In the genomic region with DNA sequence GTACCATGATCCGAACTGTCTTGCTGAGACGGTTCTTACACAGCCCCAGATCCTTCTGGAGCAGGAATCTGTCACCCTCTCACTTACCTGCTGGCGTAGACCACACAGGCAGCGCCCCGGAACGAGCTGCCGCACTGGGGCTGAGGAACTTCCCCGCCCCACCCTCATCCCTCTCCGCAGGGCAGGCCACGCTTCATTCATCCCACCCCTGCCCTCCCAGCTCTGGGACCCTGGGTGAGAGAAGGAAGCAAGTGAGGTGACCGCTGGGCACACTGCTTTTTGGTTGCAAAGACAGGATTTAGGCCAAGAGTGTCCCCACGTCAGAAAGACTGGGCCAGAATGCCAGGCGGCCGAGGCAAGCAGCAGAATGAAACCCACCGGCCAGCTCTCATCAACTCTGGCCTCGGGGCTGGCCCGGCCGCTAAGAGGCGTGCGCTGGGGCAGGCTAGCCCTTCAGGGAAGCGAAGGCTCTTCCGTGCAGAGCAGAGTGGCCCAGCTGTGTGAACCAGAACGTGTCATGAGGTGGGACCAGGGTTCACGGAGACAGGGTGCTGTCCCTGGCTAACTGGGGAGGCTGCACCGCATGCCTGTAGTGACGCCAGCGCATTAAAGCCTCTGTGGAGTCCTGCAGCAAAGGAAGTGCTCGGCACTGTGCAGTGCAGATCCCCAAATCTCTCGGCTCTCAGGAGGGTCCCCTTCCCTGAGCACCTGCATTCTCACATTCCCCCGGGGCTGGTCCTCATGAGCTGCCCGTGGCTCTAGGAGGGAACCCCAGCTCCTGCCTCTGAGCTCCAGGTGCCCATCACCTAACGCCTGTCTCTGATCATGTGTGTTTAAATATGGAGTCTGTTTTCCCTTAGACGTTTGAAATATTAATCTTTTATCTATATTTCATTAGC, we compare ENCODE assay signal across 1 cellular context.
TF ChIP-seq lines count a peak whose summit lies in the region.

No MANE protein-coding gene starts in this region.

TF ChIP-seq in HepG2, 621 proteins besides CTCF, POLR2A, EP300 and RAD21:
- no peak for TF ChIP-seq ZC3H4 (CRISPR knock-in tag; IDR thresholded peaks at IDR 0.05; ENCODE audit: borderline replicate concordance)
- TF ChIP-seq ZSCAN31 (CRISPR knock-in tag; IDR thresholded peaks at IDR 0.05; ENCODE audit: low read depth) = no peak
- TF ChIP-seq SIX4 (CRISPR knock-in tag; IDR thresholded peaks at IDR 0.05) = no peak
- TF ChIP-seq NFYC (CRISPR knock-in tag; IDR thresholded peaks at IDR 0.05) = no peak
- no peak for TF ChIP-seq ADNP (CRISPR knock-in tag; IDR thresholded peaks at IDR 0.05)
- TF ChIP-seq, protein P1, sequence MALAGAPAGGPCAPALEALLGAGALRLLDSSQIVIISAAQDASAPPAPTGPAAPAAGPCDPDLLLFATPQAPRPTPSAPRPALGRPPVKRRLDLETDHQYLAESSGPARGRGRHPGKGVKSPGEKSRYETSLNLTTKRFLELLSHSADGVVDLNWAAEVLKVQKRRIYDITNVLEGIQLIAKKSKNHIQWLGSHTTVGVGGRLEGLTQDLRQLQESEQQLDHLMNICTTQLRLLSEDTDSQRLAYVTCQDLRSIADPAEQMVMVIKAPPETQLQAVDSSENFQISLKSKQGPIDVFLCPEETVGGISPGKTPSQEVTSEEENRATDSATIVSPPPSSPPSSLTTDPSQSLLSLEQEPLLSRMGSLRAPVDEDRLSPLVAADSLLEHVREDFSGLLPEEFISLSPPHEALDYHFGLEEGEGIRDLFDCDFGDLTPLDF (CRISPR knock-in tag; IDR thresholded peaks at IDR 0.05) = no peak
- TF ChIP-seq RELA (CRISPR knock-in tag; IDR thresholded peaks at IDR 0.05) = no peak
- no peak for TF ChIP-seq ZNF331 (CRISPR knock-in tag; IDR thresholded peaks at IDR 0.05)
- TF ChIP-seq XBP1 (CRISPR knock-in tag; IDR thresholded peaks at IDR 0.05) = no peak
- no peak for TF ChIP-seq SIN3A (IDR thresholded peaks at IDR 0.05; ENCODE audit: borderline replicate concordance, low read depth, low read length)
- no peak for TF ChIP-seq ZNF782 (CRISPR knock-in tag; IDR thresholded peaks at IDR 0.05; ENCODE audit: borderline replicate concordance)
- TF ChIP-seq, protein P2, sequence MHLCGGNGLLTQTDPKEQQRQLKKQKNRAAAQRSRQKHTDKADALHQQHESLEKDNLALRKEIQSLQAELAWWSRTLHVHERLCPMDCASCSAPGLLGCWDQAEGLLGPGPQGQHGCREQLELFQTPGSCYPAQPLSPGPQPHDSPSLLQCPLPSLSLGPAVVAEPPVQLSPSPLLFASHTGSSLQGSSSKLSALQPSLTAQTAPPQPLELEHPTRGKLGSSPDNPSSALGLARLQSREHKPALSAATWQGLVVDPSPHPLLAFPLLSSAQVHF (CRISPR knock-in tag; IDR thresholded peaks at IDR 0.05) = no peak
- TF ChIP-seq ISX (CRISPR knock-in tag; conservative IDR thresholded peaks at IDR 0.05) = no peak
- no peak for TF ChIP-seq CHD4 (IDR thresholded peaks at IDR 0.05; ENCODE audit: borderline replicate concordance, low read length)
- TF ChIP-seq CCAR2 (optimal IDR thresholded peaks at IDR 0.05; ENCODE audit: low read depth, low read length) = no peak
- no peak for TF ChIP-seq ZFP1 (CRISPR knock-in tag; IDR thresholded peaks at IDR 0.05)
